Comparison of ENCODE assay signal across 8 cellular contexts in the genomic region with DNA sequence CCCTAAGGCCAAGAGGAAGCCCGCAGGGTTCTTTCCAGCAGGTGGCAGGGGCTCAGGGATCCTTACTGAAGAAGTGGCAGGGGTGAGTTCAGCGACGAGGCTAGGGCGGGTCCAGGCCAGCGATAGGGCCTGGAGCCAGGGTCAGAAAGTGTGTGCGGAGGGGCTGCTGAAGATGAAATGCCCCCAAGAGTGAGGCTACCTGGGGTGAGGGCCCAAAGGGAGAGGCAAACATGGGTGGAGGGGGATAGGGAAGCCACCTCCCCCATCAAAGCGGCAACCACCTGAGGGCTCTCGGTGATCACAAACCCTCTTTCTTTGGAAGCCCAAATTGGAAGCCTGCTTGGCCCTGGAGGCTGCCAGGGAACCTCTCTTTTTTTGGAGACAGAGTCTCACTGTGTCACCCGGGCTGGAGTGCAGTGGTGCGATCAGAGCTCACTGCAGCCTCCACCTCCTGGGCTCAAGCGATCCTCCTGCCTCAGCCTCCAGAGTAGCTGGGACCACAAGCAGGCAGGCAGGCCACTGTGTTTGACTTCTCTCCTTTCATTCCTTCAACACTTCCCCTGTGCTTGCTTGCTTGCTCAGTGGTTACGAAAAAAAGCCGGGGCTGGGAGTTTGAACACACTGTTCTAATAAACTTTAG. TPM values are rescaled to one million over a fixed set of nuclear protein-coding genes. Genes with fewer than 3 reads are reported as not detected.
DNase-seq lines count a peak whose midpoint lies in the region; ATAC-seq and TF ChIP-seq lines count a peak whose summit lies in the region.

No MANE protein-coding gene starts in this region.

- peak overlapping the region; percentile 86 to 94 (median 92) for H3K4me3 Mint-ChIP-seq in nephron

- ATAC-seq in GM19395 (IDR thresholded peaks at IDR 0.05; ENCODE audit: unreplicated experiment) = no peak

- H3K36me3 ChIP-seq in MM.1S (replicated peaks; ENCODE audit: insufficient read depth, low read length) = peaks cover 10% of the 10 kb centered on the region; the same call in 1 of the 2 replicates
- peaks cover 2% of the 10 kb centered on the region for H3K36me3 ChIP-seq in colonic mucosa

- H3K9ac ChIP-seq in MM.1S (ENCODE audit: low read length) (peak overlapping the region; percentile 31; the same call in 1 of the 2 replicates), colonic mucosa (ENCODE audit: low read depth in 2 of 2, low read length in 2 of 2) (peak overlapping the region; percentile 58 to 71)

- no peaks in the 10 kb centered on the region for H3K9me2 ChIP-seq in MM.1S (replicated peaks; ENCODE audit: insufficient read depth, low read length)

- TF ChIP-seq CTCF in C4-2B (conservative IDR thresholded peaks at IDR 0.05) (no peak), MM.1S (IDR thresholded peaks at IDR 0.05; ENCODE audit: low read length) (0 out of 2 replicates have a peak, but pooled peaks have one; percentile 4), colonic mucosa (IDR thresholded peaks at IDR 0.05) (no peak), nephron (IDR thresholded peaks at IDR 0.05; ENCODE audit: unreplicated experiment in 3 of 3) (peak in 1 of 3 experiments; percentile 3)

- DNase-seq in MM.1S (no peak), colonic mucosa (no peak), NCI-H187 (lab: John Stamatoyannopoulos, UW) (no peak), NCI-H2081 (lab: John Stamatoyannopoulos, UW) (no peak), cerebellar nuclear complex (lab: John Stamatoyannopoulos, UW) (no peak)

- H3K79me2 ChIP-seq in MM.1S (ENCODE audit: low read length) = no peaks in the 10 kb centered on the region

- H3K36me3 Mint-ChIP-seq in nephron (ENCODE audit: low read depth) = peaks cover 5% of the 10 kb centered on the region

- peak overlapping the region; percentile 95 for H2AFZ ChIP-seq in MM.1S (ENCODE audit: low read length)

- intact Hi-C loops in colonic mucosa (cut with DNase I) = no loop called here

- H3K9me3 ChIP-seq in MM.1S (replicated peaks; ENCODE audit: insufficient read depth, low read length) = no peaks in the 10 kb centered on the region
- H3K9me3 ChIP-seq in colonic mucosa = no peaks in the 10 kb centered on the region

- H3K4me2 ChIP-seq in MM.1S (ENCODE audit: low read depth, low read length) = peak overlapping the region; percentile 100

- H3F3A ChIP-seq in MM.1S (ENCODE audit: insufficient read depth, low read length) = no peaks in the 10 kb centered on the region; the same call in 1 of the 2 replicates

- H3K4me1 Mint-ChIP-seq in nephron = peaks cover 9% of the 10 kb centered on the region

- H3K27ac ChIP-seq in C4-2B (peak overlapping the region; percentile 28), MM.1S (ENCODE audit: low read length) (no peak overlapping the region), colonic mucosa (peak overlapping the region; percentile 67)

- H3K27ac Mint-ChIP-seq in nephron = peak overlapping the region in 2 of 3 experiments; percentile 35 to 82

- no peaks in the 10 kb centered on the region for H3K9me3 Mint-ChIP-seq in nephron

- H4K20me1 ChIP-seq in MM.1S (ENCODE audit: insufficient read depth, low read length) = no peaks in the 10 kb centered on the region

- H3K4me1 ChIP-seq in MM.1S (ENCODE audit: low read length) (peaks cover 7% of the 10 kb centered on the region), colonic mucosa (peaks cover 13% of the 10 kb centered on the region)

- peaks cover 33% of the 10 kb centered on the region for H3K27me3 ChIP-seq in MM.1S (replicated peaks; ENCODE audit: insufficient read depth, low read length)
- no peaks in the 10 kb centered on the region for H3K27me3 ChIP-seq in colonic mucosa

- peak overlapping the region; percentile 81 for H3K4me3 ChIP-seq in MM.1S (ENCODE audit: low read length)
- H3K4me3 ChIP-seq in colonic mucosa = peak overlapping the region; percentile 48

- H3K27me3 Mint-ChIP-seq in nephron (ENCODE audit: low read depth) = peaks cover 15% of the 10 kb centered on the region

RNA-seq across cellular contexts. Expression of a gene that starts 1.2 kb away (rescaled TPM):
- under 1 TPM; 0.15 to 0.42 TPM for total RNA-seq in colonic mucosa

RNA-seq across cellular contexts. Expression of a gene that starts 35.0 kb away (rescaled TPM):
- total RNA-seq in colonic mucosa = 10 to 100 TPM; 42.0 to 51.7 TPM

RNA-seq across cellular contexts. Expression of a gene that starts 50.1 kb away (rescaled TPM):
- 10 to 100 TPM; 31.1 to 34.8 TPM for total RNA-seq in colonic mucosa
